Comparison of ENCODE assay signal across 31 cellular contexts in genomic region chr17:61560071-61560470, GRCh38. TPM values are rescaled to one million over a fixed set of nuclear protein-coding genes. Genes with fewer than 3 reads are reported as not detected.
"Had no signal": no experiment of that assay in that cellular context is flagged by ENCODE, and none has a peak within 500 bp of the region (broad histone marks: within the 10 kb centered on the region; RNA-seq: fewer than 3 reads in every experiment).

No MANE protein-coding gene starts in this region.

- DNase-seq: stimulated activated CD4-positive, alpha-beta T cell treated with anti-CD3 and anti-CD28 coated beads, Interleukin-2, amount 100 ng/mL, for 48 hours; stimulated activated CD4-positive, alpha-beta T cell treated with anti-CD3 and anti-CD28 coated beads, Interleukin-4, amount 100 ng/mL, for 1 hour; stimulated activated CD4-positive, alpha-beta T cell treated with anti-CD3 and anti-CD28 coated beads, Interleukin-4, amount 100 ng/mL, for 24 hours; stimulated activated CD4-positive, alpha-beta T cell treated with anti-CD3 and anti-CD28 coated beads, Interleukin-4, amount 100 ng/mL, for 4 hours; stimulated activated CD8-positive, alpha-beta memory T cell treated with anti-CD3 and anti-CD28 coated beads, Interleukin-4, amount 100 ng/mL, for 48 hours; stimulated activated naive B cell treated with anti-CD40 and anti-IgM and Interleukin-4, amounts not matched to agents 10 μg/mL and 1 μg/mL and 100 μg/mL, for 72 hours; stimulated activated naive CD4-positive, alpha-beta T cell; stimulated activated naive CD4-positive, alpha-beta T cell treated with Interleukin-2 at 50 U/mL for 16 hours; stimulated activated naive CD8-positive, alpha-beta T cell treated with anti-CD3 and anti-CD28 coated beads, Interleukin-15, amount 100 ng/mL, for 72 hours; stimulated activated naive CD8-positive, alpha-beta T cell treated with anti-CD3 and anti-CD28 coated beads, Interleukin-15, Interleukin-2, amounts not matched to agents 100 U/mL and 50 U/mL, for 24 hours; stomach; substantia nigra; testis; thyroid gland; tibial artery; transverse colon; trophoblast cell; upper lobe of right lung; uterus had no signal

- H3K36me3 ChIP-seq: stomach, suprapubic skin, thoracic aorta, thyroid gland, tibial artery, tibial nerve, transverse colon, upper lobe of left lung, upper lobe of right lung, uterus, vagina had no signal

- H3K27ac Mint-ChIP-seq: stimulated activated effector memory CD8-positive, alpha-beta T cell treated with anti-CD3 and anti-CD28 coated beads, Interleukin-12 subunit alpha, Interleukin-12 subunit beta, amount 100 ng/mL, for 72 hours; stimulated activated memory B cell treated with anti-CD40 and anti-IgM and Interleukin-4, amounts not matched to agents 10 μg/mL and 1 μg/mL and 100 μg/mL, for 72 hours; stimulated activated naive B cell treated with anti-CD40 and anti-IgM and Interleukin-4, amounts not matched to agents 10 μg/mL and 1 μg/mL and 100 μg/mL, for 72 hours; stimulated activated naive CD8-positive, alpha-beta T cell treated with anti-CD3 and anti-CD28 coated beads, Interleukin-15, amount 100 ng/mL, for 72 hours; stimulated activated naive CD8-positive, alpha-beta T cell treated with anti-CD3 and anti-CD28 coated beads, Interleukin-15, Interleukin-2, amounts not matched to agents 100 ng/mL and 50 ng/mL, for 24 hours; type B pancreatic cell had no signal

- H3K4me3 ChIP-seq: stomach, suprapubic skin, testis, thoracic aorta, thyroid gland, tibial artery, tibial nerve, transverse colon, upper lobe of left lung, upper lobe of right lung, uterus, vagina had no signal

- H3K27ac ChIP-seq: stomach, suprapubic skin, testis, thoracic aorta, thyroid gland, tibial artery, tibial nerve, transverse colon, upper lobe of left lung, upper lobe of right lung, uterus, vagina had no signal

- H3K9me3 Mint-ChIP-seq: stimulated activated effector memory CD8-positive, alpha-beta T cell treated with anti-CD3 and anti-CD28 coated beads, Interleukin-12 subunit alpha, Interleukin-12 subunit beta, amount 100 ng/mL, for 72 hours; stimulated activated memory B cell treated with anti-CD40 and anti-IgM and Interleukin-4, amounts not matched to agents 10 μg/mL and 1 μg/mL and 100 μg/mL, for 72 hours; stimulated activated naive B cell treated with anti-CD40 and anti-IgM and Interleukin-4, amounts not matched to agents 10 μg/mL and 1 μg/mL and 100 μg/mL, for 72 hours; stimulated activated naive CD8-positive, alpha-beta T cell treated with anti-CD3 and anti-CD28 coated beads, Interleukin-15, amount 100 ng/mL, for 72 hours; stimulated activated naive CD8-positive, alpha-beta T cell treated with anti-CD3 and anti-CD28 coated beads, Interleukin-15, Interleukin-2, amounts not matched to agents 100 ng/mL and 50 ng/mL, for 24 hours; type B pancreatic cell had no signal

- H3K27me3 ChIP-seq: testis, thyroid gland, upper lobe of left lung, upper lobe of right lung, uterus, vagina had no signal

- H3K4me3 Mint-ChIP-seq: stimulated activated effector memory CD8-positive, alpha-beta T cell treated with anti-CD3 and anti-CD28 coated beads, Interleukin-12 subunit alpha, Interleukin-12 subunit beta, amount 100 ng/mL, for 72 hours; stimulated activated memory B cell treated with anti-CD40 and anti-IgM and Interleukin-4, amounts not matched to agents 10 μg/mL and 1 μg/mL and 100 μg/mL, for 72 hours; stimulated activated naive B cell treated with anti-CD40 and anti-IgM and Interleukin-4, amounts not matched to agents 10 μg/mL and 1 μg/mL and 100 μg/mL, for 72 hours; stimulated activated naive CD8-positive, alpha-beta T cell treated with anti-CD3 and anti-CD28 coated beads, Interleukin-15, amount 100 ng/mL, for 72 hours; stimulated activated naive CD8-positive, alpha-beta T cell treated with anti-CD3 and anti-CD28 coated beads, Interleukin-15, Interleukin-2, amounts not matched to agents 100 ng/mL and 50 ng/mL, for 24 hours; type B pancreatic cell had no signal

- H3K9me3 ChIP-seq: stomach, suprapubic skin, testis, thoracic aorta, thyroid gland, tibial artery, tibial nerve, transverse colon, upper lobe of left lung, upper lobe of right lung, uterus, vagina had no signal

- H3K4me1 ChIP-seq: stomach, suprapubic skin, testis, thyroid gland, tibial artery, tibial nerve, transverse colon, upper lobe of left lung, upper lobe of right lung, uterus, vagina had no signal

- H3K4me1 Mint-ChIP-seq: stimulated activated effector memory CD8-positive, alpha-beta T cell treated with anti-CD3 and anti-CD28 coated beads, Interleukin-12 subunit alpha, Interleukin-12 subunit beta, amount 100 ng/mL, for 72 hours; stimulated activated memory B cell treated with anti-CD40 and anti-IgM and Interleukin-4, amounts not matched to agents 10 μg/mL and 1 μg/mL and 100 μg/mL, for 72 hours; stimulated activated naive B cell treated with anti-CD40 and anti-IgM and Interleukin-4, amounts not matched to agents 10 μg/mL and 1 μg/mL and 100 μg/mL, for 72 hours; stimulated activated naive CD8-positive, alpha-beta T cell treated with anti-CD3 and anti-CD28 coated beads, Interleukin-15, amount 100 ng/mL, for 72 hours had no signal

- ATAC-seq: stimulated activated effector memory CD8-positive, alpha-beta T cell treated with anti-CD3 and anti-CD28 coated beads, Interleukin-12 subunit alpha, Interleukin-12 subunit beta, amount 100 ng/mL, for 72 hours; stimulated activated memory B cell treated with anti-CD40 and anti-IgM and Interleukin-4, amounts not matched to agents 10 μg/mL and 1 μg/mL and 100 μg/mL, for 72 hours; stimulated activated naive B cell treated with anti-CD40 and anti-IgM and Interleukin-4, amounts not matched to agents 10 μg/mL and 1 μg/mL and 100 μg/mL, for 72 hours; stimulated activated naive CD8-positive, alpha-beta T cell treated with anti-CD3 and anti-CD28 coated beads, Interleukin-15, amount 100 ng/mL, for 72 hours; stimulated activated naive CD8-positive, alpha-beta T cell treated with anti-CD3 and anti-CD28 coated beads, Interleukin-15, Interleukin-2, amounts not matched to agents 100 U/mL and 50 U/mL, for 24 hours; upper lobe of right lung had no signal

- H3K36me3 Mint-ChIP-seq: stimulated activated effector memory CD8-positive, alpha-beta T cell treated with anti-CD3 and anti-CD28 coated beads, Interleukin-12 subunit alpha, Interleukin-12 subunit beta, amount 100 ng/mL, for 72 hours; stimulated activated memory B cell treated with anti-CD40 and anti-IgM and Interleukin-4, amounts not matched to agents 10 μg/mL and 1 μg/mL and 100 μg/mL, for 72 hours; stimulated activated naive B cell treated with anti-CD40 and anti-IgM and Interleukin-4, amounts not matched to agents 10 μg/mL and 1 μg/mL and 100 μg/mL, for 72 hours; type B pancreatic cell had no signal

RNA-seq across cellular contexts. Expression of gene NACA2, which starts 30.9 kb away (rescaled TPM):
- total RNA-seq: stomach, suprapubic skin, temporal lobe, thoracic aorta, thyroid gland, tibial nerve, transverse colon, upper lobe of left lung, upper lobe of right lung, ureter, urinary bladder, uterus, vagina had no signal
- polyA plus RNA-seq: urinary bladder had no signal
